8 cellular contexts compared by ENCODE assay signal in the genomic region with DNA sequence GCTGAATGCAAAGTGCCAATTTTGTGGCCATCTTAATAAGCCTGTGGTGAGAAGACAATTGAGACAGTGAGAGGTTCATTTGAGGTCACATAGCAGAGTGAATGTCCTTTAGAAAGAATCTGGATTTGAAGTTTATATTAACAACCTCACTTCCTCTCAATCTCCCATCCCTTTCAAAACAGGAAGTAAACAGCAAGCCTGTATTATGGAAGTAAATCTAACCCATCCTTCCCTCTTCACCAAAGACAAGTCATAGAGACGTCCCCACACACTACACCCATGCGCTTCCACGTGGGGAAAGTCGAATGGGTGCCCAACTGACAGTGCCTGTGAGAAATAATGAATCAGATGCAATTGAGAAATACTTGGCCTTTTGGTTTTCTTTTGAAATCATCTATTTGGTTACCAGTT. TPM values are rescaled to one million over a fixed set of nuclear protein-coding genes. Genes with fewer than 3 reads are reported as not detected.
DNase-seq lines count a peak whose midpoint lies in the region; ATAC-seq lines count a peak whose summit lies in the region.

No MANE protein-coding gene starts in this region.

- H3K4me3 Mint-ChIP-seq in IgD-negative memory B cell, result peak overlapping the region in 2 of 4 donors; percentile 17 to 79
- no peak overlapping the region for H3K4me3 Mint-ChIP-seq in activated CD8-positive, alpha-beta T cell treated with anti-CD3 and anti-CD28 coated beads, Interleukin-2, amount 10 ng/mL, durations not matched to agents 7 days and 5 days

- CTCF ChIA-PET in activated CD8-positive, alpha-beta T cell treated with anti-CD3 and anti-CD28 coated beads, Interleukin-2, amount 10 ng/mL, durations not matched to agents 7 days and 5 days (lab: Charles Lee), result interaction anchor here (0.7 to 1.2 kb wide), 2 partner anchors 73 to 74 kb away, joined by 3 read pairs; no protein-coding TSS in a partner anchor

- H3K27ac Mint-ChIP-seq in IgD-negative memory B cell, result peak overlapping the region in 2 of 3 donors; percentile 57 to 71
- peak overlapping the region; percentile 84 for H3K27ac Mint-ChIP-seq in activated CD8-positive, alpha-beta T cell treated with anti-CD3 and anti-CD28 coated beads, Interleukin-2, amount 10 ng/mL, durations not matched to agents 7 days and 5 days

- peak; percentile 58 for ATAC-seq in activated CD8-positive, alpha-beta T cell treated with anti-CD3 and anti-CD28 coated beads, Interleukin-2, amount 10 ng/mL, durations not matched to agents 7 days and 5 days
- no peak for ATAC-seq in HG02870 (IDR thresholded peaks at IDR 0.05; ENCODE audit: unreplicated experiment)
- ATAC-seq in GM21825 (IDR thresholded peaks at IDR 0.05; ENCODE audit: unreplicated experiment), result no peak
- no peak for ATAC-seq in GM21447 (IDR thresholded peaks at IDR 0.05; ENCODE audit: unreplicated experiment)
- no peak for ATAC-seq in HG02588 (IDR thresholded peaks at IDR 0.05; ENCODE audit: unreplicated experiment)

- H3K27me3 Mint-ChIP-seq in IgD-negative memory B cell, result no peaks in the 10 kb centered on the region
- H3K27me3 Mint-ChIP-seq in activated CD8-positive, alpha-beta T cell treated with anti-CD3 and anti-CD28 coated beads, Interleukin-2, amount 10 ng/mL, durations not matched to agents 7 days and 5 days (ENCODE audit: low read depth), result no peaks in the 10 kb centered on the region

- POLR2A ChIA-PET in activated CD8-positive, alpha-beta T cell treated with anti-CD3 and anti-CD28 coated beads, Interleukin-2, amount 10 ng/mL, durations not matched to agents 7 days and 5 days (lab: Charles Lee), result no interaction called here

- H3K36me3 Mint-ChIP-seq in IgD-negative memory B cell, result no peaks in the 10 kb centered on the region
- peaks cover 15% of the 10 kb centered on the region for H3K36me3 Mint-ChIP-seq in activated CD8-positive, alpha-beta T cell treated with anti-CD3 and anti-CD28 coated beads, Interleukin-2, amount 10 ng/mL, durations not matched to agents 7 days and 5 days (ENCODE audit: low read depth)

- peaks cover 14 to 33% (median 20%) of the 10 kb centered on the region in 3 donors for H3K4me1 Mint-ChIP-seq in IgD-negative memory B cell
- peaks cover 50% of the 10 kb centered on the region for H3K4me1 Mint-ChIP-seq in activated CD8-positive, alpha-beta T cell treated with anti-CD3 and anti-CD28 coated beads, Interleukin-2, amount 10 ng/mL, durations not matched to agents 7 days and 5 days (ENCODE audit: low read depth)

- DNase-seq in activated CD8-positive, alpha-beta T cell treated with anti-CD3 and anti-CD28 coated beads, Interleukin-2, amount 10 ng/mL, durations not matched to agents 7 days and 5 days, result no peak
- DNase-seq in hepatic stellate cell (ENCODE audit: low spot score), result peak; percentile 42
- DNase-seq in stimulated activated CD8-positive, alpha-beta memory T cell treated with anti-CD3 and anti-CD28 coated beads, Interleukin-15, amount 100 ng/mL, for 4 hours (ENCODE audit: low read depth in 2 of 2), result peak; percentile 21 to 32

- H3K9me3 Mint-ChIP-seq in IgD-negative memory B cell, result no peaks in the 10 kb centered on the region
- H3K9me3 Mint-ChIP-seq in activated CD8-positive, alpha-beta T cell treated with anti-CD3 and anti-CD28 coated beads, Interleukin-2, amount 10 ng/mL, durations not matched to agents 7 days and 5 days (ENCODE audit: insufficient read depth), result no peaks in the 10 kb centered on the region

RNA-seq across cellular contexts. Expression of gene CCND3, which starts 28.8 kb away (rescaled TPM):
- polyA plus RNA-seq in IgD-negative memory B cell, result 309 TPM
- 100 to 1,000 TPM; 441 to 462 TPM for total RNA-seq in activated CD8-positive, alpha-beta T cell treated with anti-CD3 and anti-CD28 coated beads, Interleukin-2, amount 10 ng/mL, durations not matched to agents 7 days and 5 days

RNA-seq across cellular contexts. Expression of gene BYSL, which starts 49.1 kb away (rescaled TPM):
- polyA plus RNA-seq in IgD-negative memory B cell, result 9.6 TPM
- total RNA-seq in activated CD8-positive, alpha-beta T cell treated with anti-CD3 and anti-CD28 coated beads, Interleukin-2, amount 10 ng/mL, durations not matched to agents 7 days and 5 days, result 10 to 100 TPM; 39.4 to 43.1 TPM

RNA-seq across cellular contexts. Expression of gene MED20, which starts 49.5 kb away (rescaled TPM):
- polyA plus RNA-seq in IgD-negative memory B cell, result 9.8 TPM
- 10 to 100 TPM; 20.6 to 22.3 TPM for total RNA-seq in activated CD8-positive, alpha-beta T cell treated with anti-CD3 and anti-CD28 coated beads, Interleukin-2, amount 10 ng/mL, durations not matched to agents 7 days and 5 days
